31 cellular contexts compared by ENCODE assay signal in the genomic region with DNA sequence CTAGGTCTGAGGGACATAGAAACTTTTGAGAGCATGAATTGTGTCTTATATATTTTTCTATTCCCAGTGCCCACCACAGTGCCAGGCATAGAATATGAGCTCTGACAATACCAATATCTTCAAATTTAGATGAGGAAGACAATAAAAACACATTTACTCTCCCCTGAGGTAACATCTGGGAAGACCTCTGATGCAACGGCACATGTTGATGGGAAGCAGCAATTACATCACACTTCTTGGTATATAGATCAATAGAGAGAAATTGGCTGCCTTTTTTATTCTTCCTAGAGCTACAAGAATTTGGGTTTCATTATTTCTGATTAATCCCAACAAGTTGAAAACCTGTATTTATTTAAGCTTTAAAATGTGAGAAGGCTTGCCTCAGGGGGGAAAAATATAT.
DNase-seq lines count a peak whose midpoint lies in the region; ATAC-seq, FAIRE-seq and TF ChIP-seq lines count a peak whose summit lies in the region.
"Had no signal": no experiment of that assay in that cellular context is flagged by ENCODE, and none has a peak within 500 bp of the region (broad histone marks: within the 10 kb centered on the region; RNA-seq: fewer than 3 reads in every experiment).

No MANE protein-coding gene starts in this region.

- no peaks in the 10 kb centered on the region for H4K20me1 ChIP-seq in HepG2 (ENCODE audit: insufficient read depth, low read length)
- H4K20me1 ChIP-seq: BLaER1; BLaER1 treated with 17β-estradiol and CSF1 and Interleukin-3, amounts not matched to agents 10 nM and 100 nM had no signal

- POLR2A ChIA-PET in HepG2 (lab: Yijun Ruan, JAX): no interaction called here

- no peak overlapping the region for H3K4me2 ChIP-seq in HepG2 (ENCODE audit: low read depth, low read length)
- H3K4me2 ChIP-seq: A549; BLaER1; BLaER1 treated with 17β-estradiol and CSF1 and Interleukin-3, amounts not matched to agents 10 nM and 100 nM had no signal

- no peaks in the 10 kb centered on the region for H3K79me2 ChIP-seq in HepG2 (ENCODE audit: insufficient read depth, low read length)

- TF ChIP-seq POLR2A in HepG2 (IDR thresholded peaks at IDR 0.05; ENCODE audit: insufficient read depth in 1 of 2, low read depth in 2 of 2, low read length in 2 of 2) (no peak), right lobe of liver (IDR thresholded peaks at IDR 0.05) (no peak)

- H3K27me3 ChIP-seq in liver (ENCODE audit: control insufficient read depth in 4 of 4, insufficient read depth in 4 of 4, low read length in 3 of 4) (no peaks in the 10 kb centered on the region), HepG2 (ENCODE audit: control insufficient read depth in 1 of 2, insufficient read depth in 2 of 2, low read length in 2 of 2) (peaks cover 0 to 2% of the 10 kb centered on the region in 2 experiments; a peak in 2 of 5 replicates), right lobe of liver (no peaks in the 10 kb centered on the region)
- H3K27me3 ChIP-seq: BE2C; BLaER1; BLaER1 treated with 17β-estradiol and CSF1 and Interleukin-3, amounts not matched to agents 10 nM and 100 nM had no signal

- no peak for ATAC-seq in HepG2
- ATAC-seq in right lobe of liver: peak in 3 of 4 donors; percentile 57 to 66 (median 61)
- ATAC-seq: A549; CD8-positive, alpha-beta T cell had no signal

- BruUV-seq in HepG2 (replicated peaks; lab: Mats Ljungman, UMichigan): no TSS peak

- H3K27ac ChIP-seq in liver (ENCODE audit: low read depth in 1 of 2, low read length in 2 of 2): no peak overlapping the region
- H3K27ac ChIP-seq in HepG2 (ENCODE audit: extremely low read length, insufficient read depth, low read length): no peak overlapping the region
- H3K27ac ChIP-seq in right lobe of liver: no peak overlapping the region
- H3K27ac ChIP-seq in caudate nucleus (ENCODE audit: low read depth, low read length): no peak overlapping the region
- H3K27ac ChIP-seq: 22Rv1; A549; BLaER1; BLaER1 treated with 17β-estradiol and CSF1 and Interleukin-3, amounts not matched to agents 10 nM and 100 nM; C4-2B had no signal

- H3K4me1 ChIP-seq in liver (ENCODE audit: control insufficient read depth in 4 of 4, insufficient read depth in 4 of 4, low read length in 3 of 4) (peaks cover 0 to 10% (median 3%) of the 10 kb centered on the region in 4 donors), HepG2 (ENCODE audit: insufficient read depth, low read length) (no peaks in the 10 kb centered on the region), right lobe of liver (peaks cover 0 to 27% (median 5%) of the 10 kb centered on the region in 4 donors)
- H3K4me1 ChIP-seq: A549; BE2C; BLaER1; BLaER1 treated with 17β-estradiol and CSF1 and Interleukin-3, amounts not matched to agents 10 nM and 100 nM; Caco-2 had no signal

- no peak overlapping the region for H3K4me3 ChIP-seq in liver (ENCODE audit: low read depth in 1 of 3, low read length in 3 of 3)
- H3K4me3 ChIP-seq in HepG2 (replicated peaks in 1 of 3; ENCODE audit: insufficient read depth in 1 of 3, low read depth in 2 of 3, low read length in 3 of 3): no peak overlapping the region
- no peak overlapping the region for H3K4me3 ChIP-seq in right lobe of liver
- H3K4me3 ChIP-seq: A549; BLaER1; BLaER1 treated with 17β-estradiol and CSF1 and Interleukin-3, amounts not matched to agents 10 nM and 100 nM had no signal

- TF ChIP-seq RAD21 in liver (IDR thresholded peaks at IDR 0.05): no peak
- no peak for TF ChIP-seq RAD21 in HepG2 (CRISPR knock-in tag; IDR thresholded peaks at IDR 0.05)

- no peak for FAIRE-seq in HepG2 (lab: Jason Lieb, UNC)
- FAIRE-seq: A204.1, A549, D721Med had no signal

- H3K9me3 ChIP-seq in liver (ENCODE audit: control insufficient read depth in 4 of 4, low read length in 3 of 4): no peaks in the 10 kb centered on the region
- H3K9me3 ChIP-seq in HepG2 (ENCODE audit: low read length): no peaks in the 10 kb centered on the region
- H3K9me3 ChIP-seq in right lobe of liver: no peaks in the 10 kb centered on the region
- H3K9me3 ChIP-seq: A549; BE2C; BLaER1; BLaER1 treated with 17β-estradiol and CSF1 and Interleukin-3, amounts not matched to agents 10 nM and 100 nM; Caco-2 had no signal

- H2AFZ ChIP-seq in HepG2 (ENCODE audit: low read length): no peak overlapping the region

- DNase-seq in HepG2 (ENCODE audit: low spot score) (no peak), right lobe of liver (no peak), caudate nucleus (lab: John Stamatoyannopoulos, UW) (no peak)
- DNase-seq: 8988T; ACHN; AML-193; BE2C; C1 segment of cervical spinal cord; Caco-2; Calu3; CD4-positive, alpha-beta memory T cell; CD4-positive, alpha-beta T cell; CD4-positive, CD25-positive, alpha-beta regulatory T cell; CD8-positive, alpha-beta memory T cell; CD8-positive, alpha-beta T cell; COR-L47; DMS 273 treated with DMSO at 0.1 percent for 48 hours; DMS153; DMS53; DMS79; DMS79 treated with DMSO at 0.1 percent for 48 hours; DND-41; EL had no signal

- WGBS in liver: 43% methylated on average over 1 of the region's 1 CpG
- 0% methylated on average over 1 of the region's 1 CpG for WGBS in HepG2 (ENCODE audit: low lambda C conversion rate)
- 17% methylated on average over 1 of the region's 1 CpG for WGBS in right lobe of liver (ENCODE audit: insufficient coverage, low coverage, low lambda C conversion rate, missing lambda C conversion rate)

- no peak for TF ChIP-seq EP300 in HepG2 (IDR thresholded peaks at IDR 0.05; ENCODE audit: low read depth in 2 of 2, low read length in 2 of 2)
- no peak for TF ChIP-seq EP300 in HepG2 (CRISPR knock-in tag; IDR thresholded peaks at IDR 0.05; ENCODE audit: borderline replicate concordance)

- no peak overlapping the region for H3K9ac ChIP-seq in liver (ENCODE audit: low read depth in 1 of 2, low read length in 2 of 2)
- H3K9ac ChIP-seq in HepG2 (ENCODE audit: insufficient read depth, low read depth, low read length): no peak overlapping the region
- H3K9ac ChIP-seq: BLaER1; BLaER1 treated with 17β-estradiol and CSF1 and Interleukin-3, amounts not matched to agents 10 nM and 100 nM had no signal

- in situ Hi-C loops in HepG2 (cut with HindIII; ENCODE audit: extremely low pct_ligation_motif_present, low pct_unique_long_range_greater_than_20kb): no loop called here

- H3K36me3 ChIP-seq in liver (ENCODE audit: control insufficient read depth in 4 of 4, insufficient read depth in 3 of 4, low read depth in 1 of 4, low read length in 3 of 4) (no peaks in the 10 kb centered on the region), HepG2 (replicated peaks in 1 of 2; ENCODE audit: control insufficient read depth in 1 of 2, insufficient read depth in 2 of 2, low read length in 2 of 2) (no peaks in the 10 kb centered on the region), right lobe of liver (no peaks in the 10 kb centered on the region)
- H3K36me3 ChIP-seq: BE2C; BLaER1; BLaER1 treated with 17β-estradiol and CSF1 and Interleukin-3, amounts not matched to agents 10 nM and 100 nM had no signal

- TF ChIP-seq CTCF in liver (IDR thresholded peaks at IDR 0.05; ENCODE audit: low read depth, low read length, missing input control) (no peak), HepG2 (CRISPR knock-in tag; IDR thresholded peaks at IDR 0.05) (no peak), right lobe of liver (IDR thresholded peaks at IDR 0.05) (no peak)

- CTCF ChIA-PET in HepG2 (lab: Yijun Ruan, JAX; ENCODE audit: low intra/inter-chr PET ratio, low total read pairs): no interaction called here

- intact Hi-C loops in HepG2 (cut with micrococcal nuclease; ENCODE audit: unreplicated experiment) (loop anchor here (10.0 kb wide), 1 partner anchor 141 kb away; no protein-coding TSS in a partner anchor), right lobe of liver (cut with DNase I) (no loop called here)

TF ChIP-seq in liver, 16 proteins besides CTCF, POLR2A, EP300 and RAD21:
- TF ChIP-seq HNF4A (conservative IDR thresholded peaks at IDR 0.05) (peak in 1 of 2 donors; percentile 54), RXRA (IDR thresholded peaks at IDR 0.05) (peak in 1 of 2 donors; percentile 43), FOXA2 (IDR thresholded peaks at IDR 0.05) (no peak), GABPA (IDR thresholded peaks at IDR 0.05 in 1 of 2, conservative IDR thresholded peaks at IDR 0.05 in 1 of 2) (no peak)
- TF ChIP-seq, protein P1, sequence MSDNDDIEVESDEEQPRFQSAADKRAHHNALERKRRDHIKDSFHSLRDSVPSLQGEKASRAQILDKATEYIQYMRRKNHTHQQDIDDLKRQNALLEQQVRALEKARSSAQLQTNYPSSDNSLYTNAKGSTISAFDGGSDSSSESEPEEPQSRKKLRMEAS (IDR thresholded peaks at IDR 0.05): peak; percentile 33
- TF ChIP-seq, protein P2, sequence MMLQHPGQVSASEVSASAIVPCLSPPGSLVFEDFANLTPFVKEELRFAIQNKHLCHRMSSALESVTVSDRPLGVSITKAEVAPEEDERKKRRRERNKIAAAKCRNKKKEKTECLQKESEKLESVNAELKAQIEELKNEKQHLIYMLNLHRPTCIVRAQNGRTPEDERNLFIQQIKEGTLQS (IDR thresholded peaks at IDR 0.05): peak; percentile 35

TF ChIP-seq in HepG2, 621 proteins besides CTCF, POLR2A, EP300 and RAD21 (continues in another document):
- TF ChIP-seq MLLT10 (CRISPR knock-in tag; IDR thresholded peaks at IDR 0.05): no peak
- TF ChIP-seq, protein P3, sequence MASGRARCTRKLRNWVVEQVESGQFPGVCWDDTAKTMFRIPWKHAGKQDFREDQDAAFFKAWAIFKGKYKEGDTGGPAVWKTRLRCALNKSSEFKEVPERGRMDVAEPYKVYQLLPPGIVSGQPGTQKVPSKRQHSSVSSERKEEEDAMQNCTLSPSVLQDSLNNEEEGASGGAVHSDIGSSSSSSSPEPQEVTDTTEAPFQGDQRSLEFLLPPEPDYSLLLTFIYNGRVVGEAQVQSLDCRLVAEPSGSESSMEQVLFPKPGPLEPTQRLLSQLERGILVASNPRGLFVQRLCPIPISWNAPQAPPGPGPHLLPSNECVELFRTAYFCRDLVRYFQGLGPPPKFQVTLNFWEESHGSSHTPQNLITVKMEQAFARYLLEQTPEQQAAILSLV (CRISPR knock-in tag; IDR thresholded peaks at IDR 0.05; ENCODE audit: borderline replicate concordance): no peak
